28 cellular contexts compared by ENCODE assay signal in the genomic region with DNA sequence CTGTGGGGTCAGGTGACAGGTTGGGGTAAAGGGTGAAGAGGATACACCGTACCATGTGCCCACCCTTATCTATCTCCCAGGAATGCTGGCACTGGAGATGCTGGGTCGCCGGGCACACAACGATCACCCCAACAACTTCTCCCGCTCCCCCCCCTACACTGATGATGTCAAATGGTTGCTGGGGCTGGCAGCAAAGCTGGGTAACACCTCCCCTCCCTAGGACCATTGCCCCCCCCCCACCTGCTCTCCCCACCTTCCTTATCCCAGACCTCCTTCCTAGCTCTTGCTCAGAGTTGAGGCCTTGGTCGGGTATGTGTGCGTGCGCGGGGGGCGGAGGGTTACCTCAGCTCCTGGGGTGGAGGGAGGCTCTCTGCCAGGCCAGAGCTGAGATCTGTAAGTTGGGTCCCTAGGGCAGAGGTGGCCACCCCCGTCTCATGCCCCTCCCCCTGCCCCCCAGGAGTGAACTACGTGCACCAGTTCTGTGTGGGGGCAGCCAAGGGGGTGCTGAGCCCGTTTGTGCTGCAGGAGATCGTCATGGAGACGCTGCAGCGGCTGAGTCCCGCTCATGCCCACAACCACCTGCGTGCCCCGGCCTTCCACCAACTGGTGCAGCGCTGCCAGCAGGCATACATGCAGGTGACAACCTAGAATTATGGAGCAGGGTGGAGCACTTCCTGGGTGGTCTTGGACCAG. TPM values are rescaled to one million over a fixed set of nuclear protein-coding genes. Genes with fewer than 3 reads are reported as not detected.
A peak's percentile ranks its signal among the peaks of the same experiment; 100 is the strongest.
DNase-seq lines count a peak whose midpoint lies in the region; ATAC-seq, FAIRE-seq and TF ChIP-seq lines count a peak whose summit lies in the region.
"Had no signal": no experiment of that assay in that cellular context is flagged by ENCODE, and none has a peak within 500 bp of the region (broad histone marks: within the 10 kb centered on the region; RNA-seq: fewer than 3 reads in every experiment).

No MANE protein-coding gene starts in this region.

- no peaks in the 10 kb centered on the region for H3K27me3 ChIP-seq in right atrium auricular region
- H3K27me3 ChIP-seq in HepG2 (ENCODE audit: control insufficient read depth in 1 of 2, insufficient read depth in 2 of 2, low read length in 2 of 2): no peaks in the 10 kb centered on the region
- no peaks in the 10 kb centered on the region for H3K27me3 ChIP-seq in stomach smooth muscle (ENCODE audit: control insufficient read depth in 1 of 2, insufficient read depth in 2 of 2, low read length in 2 of 2)
- H3K27me3 ChIP-seq: testis, uterus had no signal

- no peak overlapping the region for H3K9ac ChIP-seq in HepG2 (ENCODE audit: insufficient read depth, low read depth, low read length)
- no peak overlapping the region for H3K9ac ChIP-seq in stomach smooth muscle (ENCODE audit: low read length in 2 of 2)

- H3K4me1 ChIP-seq in right atrium auricular region: no peaks in the 10 kb centered on the region
- H3K4me1 ChIP-seq in HepG2 (ENCODE audit: insufficient read depth, low read length): no peaks in the 10 kb centered on the region
- H3K4me1 ChIP-seq in stomach smooth muscle (ENCODE audit: control insufficient read depth, insufficient read depth, low read length): peaks cover 3% of the 10 kb centered on the region
- H3K4me1 ChIP-seq: testis, uterus had no signal

- H3K4me2 ChIP-seq in HepG2 (ENCODE audit: low read depth, low read length): no peak overlapping the region
- H3K4me2 ChIP-seq: GM23338 had no signal

- H4K20me1 ChIP-seq in HepG2 (ENCODE audit: insufficient read depth, low read length): no peaks in the 10 kb centered on the region; the same call in 1 of the 2 replicates

- CTCF ChIA-PET in HepG2 (lab: Yijun Ruan, JAX; ENCODE audit: low intra/inter-chr PET ratio, low total read pairs): no interaction called here

- 96% methylated on average over 10 of the region's 20 CpGs for WGBS in HepG2 (ENCODE audit: low lambda C conversion rate)

- no peak overlapping the region for H3K4me3 ChIP-seq in right atrium auricular region
- no peak overlapping the region for H3K4me3 ChIP-seq in HepG2 (replicated peaks in 1 of 3; ENCODE audit: insufficient read depth in 1 of 3, low read depth in 2 of 3, low read length in 3 of 3)
- H3K4me3 ChIP-seq in stomach smooth muscle (ENCODE audit: low read length in 2 of 2): no peak overlapping the region
- H3K4me3 ChIP-seq: GM23338, testis, uterus had no signal

- POLR2A ChIA-PET in HepG2 (lab: Yijun Ruan, JAX): interaction anchor here (0.6 to 1.7 kb wide), 2 partner anchors 9 to 14 kb away, joined by 3 to 5 read pairs; no protein-coding TSS in a partner anchor

- H3K27ac ChIP-seq in right atrium auricular region (no peak overlapping the region), angular gyrus (ENCODE audit: low read depth, low read length) (peak overlapping the region; percentile 13), HepG2 (ENCODE audit: extremely low read length, insufficient read depth, low read length) (no peak overlapping the region), stomach smooth muscle (ENCODE audit: low read length) (peak overlapping the region; percentile 18)
- H3K27ac ChIP-seq: HL-60, testis, uterus had no signal

- TF ChIP-seq CTCF in right atrium auricular region (IDR thresholded peaks at IDR 0.05) (no peak), HepG2 (CRISPR knock-in tag; IDR thresholded peaks at IDR 0.05) (no peak)

- BruUV-seq in HepG2 (replicated peaks; lab: Mats Ljungman, UMichigan): no TSS peak

- H3K79me2 ChIP-seq in HepG2 (ENCODE audit: insufficient read depth, low read length): no peaks in the 10 kb centered on the region

- no peak for ATAC-seq in Right ventricle myocardium superior (ENCODE audit: poor library complexity)
- no peak for ATAC-seq in HepG2
- ATAC-seq in HG03025 (IDR thresholded peaks at IDR 0.05; ENCODE audit: low FRiP score, unreplicated experiment): no peak
- no peak for ATAC-seq in HG02973 (IDR thresholded peaks at IDR 0.05; ENCODE audit: unreplicated experiment)
- ATAC-seq: activated CD4-positive, alpha-beta T cell treated with anti-CD3 and anti-CD28 coated beads for 36 hours; activated CD8-positive, alpha-beta T cell treated with anti-CD3 and anti-CD28 coated beads, Interleukin-2, amount 10 ng/mL, durations not matched to agents 7 days and 5 days; GM23338; stimulated activated naive CD8-positive, alpha-beta T cell treated with anti-CD3 and anti-CD28 coated beads, Interleukin-15, Interleukin-2, amounts not matched to agents 100 U/mL and 50 U/mL, for 24 hours had no signal

- in situ Hi-C loops in HepG2 (cut with HindIII; ENCODE audit: extremely low pct_ligation_motif_present, low pct_unique_long_range_greater_than_20kb): no loop called here

- TF ChIP-seq EP300 in HepG2 (IDR thresholded peaks at IDR 0.05; ENCODE audit: low read depth in 2 of 2, low read length in 2 of 2) (no peak), HepG2 (CRISPR knock-in tag; IDR thresholded peaks at IDR 0.05; ENCODE audit: borderline replicate concordance) (no peak)

- no peak overlapping the region for H2AFZ ChIP-seq in HepG2 (ENCODE audit: low read length)
- H2AFZ ChIP-seq: GM23338 had no signal

- intact Hi-C loops in Right ventricle myocardium superior (cut with DNase I): no loop called here
- intact Hi-C loops in HepG2 (cut with micrococcal nuclease; ENCODE audit: unreplicated experiment): no loop called here

- no peak for TF ChIP-seq POLR2A in HepG2 (IDR thresholded peaks at IDR 0.05; ENCODE audit: insufficient read depth in 1 of 2, low read depth in 2 of 2, low read length in 2 of 2)

- TF ChIP-seq RAD21 in HepG2 (CRISPR knock-in tag; IDR thresholded peaks at IDR 0.05): no peak

- peak; percentile 38 for DNase-seq in Right ventricle myocardium superior
- DNase-seq in right atrium auricular region (ENCODE audit: low spot score): no peak
- no peak for DNase-seq in HepG2 (ENCODE audit: low spot score)
- no peak for DNase-seq in HuH-7.5 (ENCODE audit: low spot score)
- DNase-seq: activated CD4-positive, alpha-beta T cell treated with anti-CD3 and anti-CD28 coated beads for 36 hours; activated CD8-positive, alpha-beta T cell treated with anti-CD3 and anti-CD28 coated beads, Interleukin-2, amount 10 ng/mL, durations not matched to agents 7 days and 5 days; cortex of kidney; glutamatergic neuron; Karpas-422; NCI-H1436; NCI-H2081; NCI-H526; PC-3; SHP77 treated with DMSO at 0.1 percent for 48 hours; small intestine; stimulated activated naive CD8-positive, alpha-beta T cell treated with anti-CD3 and anti-CD28 coated beads, Interleukin-15, Interleukin-2, amounts not matched to agents 100 U/mL and 50 U/mL, for 24 hours; testis; uterus had no signal

- H3K9me3 ChIP-seq in right atrium auricular region: no peaks in the 10 kb centered on the region
- H3K9me3 ChIP-seq in HepG2 (ENCODE audit: low read length): no peaks in the 10 kb centered on the region
- H3K9me3 ChIP-seq in stomach smooth muscle (ENCODE audit: control insufficient read depth in 2 of 2, low read length in 2 of 2): no peaks in the 10 kb centered on the region
- H3K9me3 ChIP-seq: testis, uterus had no signal

- H3K36me3 ChIP-seq in right atrium auricular region (peaks cover 93% of the 10 kb centered on the region), HepG2 (replicated peaks in 1 of 2; ENCODE audit: control insufficient read depth in 1 of 2, insufficient read depth in 2 of 2, low read length in 2 of 2) (peaks cover 29 to 73% of the 10 kb centered on the region in 2 experiments), stomach smooth muscle (ENCODE audit: control insufficient read depth in 2 of 2, insufficient read depth in 2 of 2, low read length in 2 of 2) (peaks cover 55 to 67% of the 10 kb centered on the region in 2 donors)
- H3K36me3 ChIP-seq: uterus had no signal

- FAIRE-seq in HepG2 (lab: Jason Lieb, UNC): no peak
- FAIRE-seq: A204.1, bronchial epithelial cell, D721Med, islet of Langerhans, small intestine had no signal

RNA-seq across cellular contexts. Expression of a gene that starts 10.7 kb away (rescaled TPM):
- 10.4 TPM for total RNA-seq in Right ventricle myocardium superior
- total RNA-seq in right atrium auricular region: 10 to 100 TPM; 13.1 to 18.4 TPM
- 5.6 and 10.7 TPM in 2 replicates for total RNA-seq in HepG2 (2016; rRNA removed; fragmentation: Illumina TruSeq; extraction: Trizol)
- total RNA-seq in HepG2 (2016; cell fraction: cytosol; rRNA removed; fragmentation: Illumina TruSeq; extraction: Trizol; ENCODE audit: low read depth): 16.0 and 17.7 TPM in 2 replicates
- total RNA-seq in HepG2 (2016; cell fraction: insoluble cytoplasmic fraction; rRNA removed; fragmentation: Illumina TruSeq; extraction: Trizol): 5.8 and 12.0 TPM in 2 replicates
- total RNA-seq in HepG2 (2016; cell fraction: membrane; rRNA removed; fragmentation: Illumina TruSeq; extraction: Trizol): 14.8 and 15.7 TPM in 2 replicates
- 12.9 and 13.7 TPM in 2 replicates for total RNA-seq in HepG2 (2016; cell fraction: nucleus; rRNA removed; fragmentation: Illumina TruSeq; extraction: Trizol)
- polyA plus RNA-seq in HepG2 (2011; rRNA removed): 25.5 and 30.1 TPM in 2 replicates
- polyA plus RNA-seq in HepG2 (2011; cell fraction: cytosol; rRNA removed): 15.0 and 15.4 TPM in 2 replicates
- 56.8 and 69.5 TPM in 2 replicates for polyA plus RNA-seq in HepG2 (2011; cell fraction: nucleus; rRNA removed)
- polyA plus RNA-seq in HepG2 (2012): 12.6 and 13.9 TPM in 2 replicates
- polyA plus RNA-seq in HepG2 (2016; cell fraction: cytosol; fragmentation: Illumina TruSeq; extraction: Trizol; ENCODE audit: low read depth): 16.0 and 16.1 TPM in 2 replicates
- polyA plus RNA-seq in HepG2 (2016; cell fraction: insoluble cytoplasmic fraction; fragmentation: Illumina TruSeq; extraction: Trizol; ENCODE audit: low read depth): 6.2 and 6.4 TPM in 2 replicates
- 9.1 and 12.0 TPM in 2 replicates for polyA plus RNA-seq in HepG2 (2016; cell fraction: membrane; fragmentation: Illumina TruSeq; extraction: Trizol; ENCODE audit: low read depth)
- 24.6 and 30.8 TPM in 2 replicates for polyA plus RNA-seq in HepG2 (2016; cell fraction: nucleus; fragmentation: Illumina TruSeq; extraction: Trizol; ENCODE audit: insufficient read depth, low read depth)
- 20.2 and 41.2 TPM in 2 replicates for polyA minus RNA-seq in HepG2 (2011; rRNA and poly(A)+ RNA removed; ENCODE audit: low replicate concordance)
- 10.4 and 10.5 TPM in 2 replicates for polyA minus RNA-seq in HepG2 (2011; cell fraction: cytosol; rRNA and poly(A)+ RNA removed)
- 55.5 and 70.7 TPM in 2 replicates for polyA minus RNA-seq in HepG2 (2011; cell fraction: nucleus; rRNA and poly(A)+ RNA removed)

RNA-seq across cellular contexts. Expression of a gene that starts 15.3 kb away (rescaled TPM):
- total RNA-seq in Right ventricle myocardium superior: 40.3 TPM
- total RNA-seq in right atrium auricular region: 10 to 100 TPM; 37.6 to 63.2 TPM
- total RNA-seq in HepG2 (2016; rRNA removed; fragmentation: Illumina TruSeq; extraction: Trizol): 21.0 and 39.9 TPM in 2 replicates
- 5.7 and 8.2 TPM in 2 replicates for total RNA-seq in HepG2 (2016; cell fraction: cytosol; rRNA removed; fragmentation: Illumina TruSeq; extraction: Trizol; ENCODE audit: low read depth)
- 13.7 and 36.6 TPM in 2 replicates for total RNA-seq in HepG2 (2016; cell fraction: insoluble cytoplasmic fraction; rRNA removed; fragmentation: Illumina TruSeq; extraction: Trizol)
- 9.3 and 11.2 TPM in 2 replicates for total RNA-seq in HepG2 (2016; cell fraction: membrane; rRNA removed; fragmentation: Illumina TruSeq; extraction: Trizol)
- total RNA-seq in HepG2 (2016; cell fraction: nucleus; rRNA removed; fragmentation: Illumina TruSeq; extraction: Trizol): 35.4 and 47.5 TPM in 2 replicates
- polyA plus RNA-seq in HepG2 (2011; rRNA removed): 98.2 and 142 TPM in 2 replicates
- polyA plus RNA-seq in HepG2 (2011; cell fraction: cytosol; rRNA removed): 41.1 and 57.3 TPM in 2 replicates
- polyA plus RNA-seq in HepG2 (2011; cell fraction: nucleus; rRNA removed): 505 and 598 TPM in 2 replicates
- 43.3 and 58.7 TPM in 2 replicates for polyA plus RNA-seq in HepG2 (2012)
- 3.7 and 6.8 TPM in 2 replicates for polyA plus RNA-seq in HepG2 (2016; cell fraction: cytosol; fragmentation: Illumina TruSeq; extraction: Trizol; ENCODE audit: low read depth)
- 21.2 and 30.3 TPM in 2 replicates for polyA plus RNA-seq in HepG2 (2016; cell fraction: insoluble cytoplasmic fraction; fragmentation: Illumina TruSeq; extraction: Trizol; ENCODE audit: low read depth)
- 6.6 and 11.5 TPM in 2 replicates for polyA plus RNA-seq in HepG2 (2016; cell fraction: membrane; fragmentation: Illumina TruSeq; extraction: Trizol; ENCODE audit: low read depth)
- polyA plus RNA-seq in HepG2 (2016; cell fraction: nucleus; fragmentation: Illumina TruSeq; extraction: Trizol; ENCODE audit: insufficient read depth, low read depth): 118 and 128 TPM in 2 replicates
- polyA minus RNA-seq in HepG2 (2011; rRNA and poly(A)+ RNA removed; ENCODE audit: low replicate concordance): 83.5 and 181 TPM in 2 replicates
- polyA minus RNA-seq in HepG2 (2011; cell fraction: cytosol; rRNA and poly(A)+ RNA removed): 31.5 and 36.5 TPM in 2 replicates
- polyA minus RNA-seq in HepG2 (2011; cell fraction: nucleus; rRNA and poly(A)+ RNA removed): 64.2 and 73.5 TPM in 2 replicates

RNA-seq across cellular contexts. Expression of a gene that starts 18.9 kb away (rescaled TPM):
- total RNA-seq in Right ventricle myocardium superior (28.0 TPM), right atrium auricular region (10 to 100 TPM; 28.3 to 32.7 TPM), HepG2 (2016; rRNA removed; fragmentation: Illumina TruSeq; extraction: Trizol) (71.2 and 91.7 TPM in 2 replicates)
- 16.2 and 16.7 TPM in 2 replicates for total RNA-seq in HepG2 (2016; cell fraction: cytosol; rRNA removed; fragmentation: Illumina TruSeq; extraction: Trizol; ENCODE audit: low read depth)
- total RNA-seq in HepG2 (2016; cell fraction: insoluble cytoplasmic fraction; rRNA removed; fragmentation: Illumina TruSeq; extraction: Trizol): 69.8 and 94.8 TPM in 2 replicates
- 32.5 and 34.2 TPM in 2 replicates for total RNA-seq in HepG2 (2016; cell fraction: membrane; rRNA removed; fragmentation: Illumina TruSeq; extraction: Trizol)
- total RNA-seq in HepG2 (2016; cell fraction: nucleus; rRNA removed; fragmentation: Illumina TruSeq; extraction: Trizol): 30.4 and 32.6 TPM in 2 replicates
- 30.6 and 36.9 TPM in 2 replicates for polyA plus RNA-seq in HepG2 (2011; rRNA removed)
- polyA plus RNA-seq in HepG2 (2011; cell fraction: cytosol; rRNA removed): 35.1 and 36.6 TPM in 2 replicates
- 8.8 and 9.9 TPM in 2 replicates for polyA plus RNA-seq in HepG2 (2011; cell fraction: nucleus; rRNA removed)
- 40.1 and 41.3 TPM in 2 replicates for polyA plus RNA-seq in HepG2 (2012)
- polyA plus RNA-seq in HepG2 (2016; cell fraction: cytosol; fragmentation: Illumina TruSeq; extraction: Trizol; ENCODE audit: low read depth): 16.6 and 17.9 TPM in 2 replicates
- polyA plus RNA-seq in HepG2 (2016; cell fraction: insoluble cytoplasmic fraction; fragmentation: Illumina TruSeq; extraction: Trizol; ENCODE audit: low read depth): 90.2 and 95.1 TPM in 2 replicates
- 27.2 and 27.4 TPM in 2 replicates for polyA plus RNA-seq in HepG2 (2016; cell fraction: membrane; fragmentation: Illumina TruSeq; extraction: Trizol; ENCODE audit: low read depth)
- 45.9 and 52.1 TPM in 2 replicates for polyA plus RNA-seq in HepG2 (2016; cell fraction: nucleus; fragmentation: Illumina TruSeq; extraction: Trizol; ENCODE audit: insufficient read depth, low read depth)
- 5.0 and 8.3 TPM in 2 replicates for polyA minus RNA-seq in HepG2 (2011; rRNA and poly(A)+ RNA removed; ENCODE audit: low replicate concordance)
- 5.5 TPM in 2 replicates for polyA minus RNA-seq in HepG2 (2011; cell fraction: cytosol; rRNA and poly(A)+ RNA removed)
- polyA minus RNA-seq in HepG2 (2011; cell fraction: nucleus; rRNA and poly(A)+ RNA removed): 7.7 and 9.1 TPM in 2 replicates

RNA-seq across cellular contexts. Expression of a gene that starts 56.5 kb away (rescaled TPM):
- total RNA-seq in Right ventricle myocardium superior (42.3 TPM), right atrium auricular region (10 to 100 TPM; 38.5 to 51.8 TPM), HepG2 (2016; rRNA removed; fragmentation: Illumina TruSeq; extraction: Trizol) (63.1 and 66.5 TPM in 2 replicates)
- total RNA-seq in HepG2 (2016; cell fraction: cytosol; rRNA removed; fragmentation: Illumina TruSeq; extraction: Trizol; ENCODE audit: low read depth): 5.7 and 6.6 TPM in 2 replicates
- total RNA-seq in HepG2 (2016; cell fraction: insoluble cytoplasmic fraction; rRNA removed; fragmentation: Illumina TruSeq; extraction: Trizol): 57.3 and 62.0 TPM in 2 replicates
- total RNA-seq in HepG2 (2016; cell fraction: membrane; rRNA removed; fragmentation: Illumina TruSeq; extraction: Trizol): 19.5 and 20.7 TPM in 2 replicates
- 36.4 and 38.8 TPM in 2 replicates for total RNA-seq in HepG2 (2016; cell fraction: nucleus; rRNA removed; fragmentation: Illumina TruSeq; extraction: Trizol)
- 66.4 and 74.3 TPM in 2 replicates for polyA plus RNA-seq in HepG2 (2011; rRNA removed)
- 40.0 and 44.0 TPM in 2 replicates for polyA plus RNA-seq in HepG2 (2011; cell fraction: cytosol; rRNA removed)
- 134 and 139 TPM in 2 replicates for polyA plus RNA-seq in HepG2 (2011; cell fraction: nucleus; rRNA removed)
- 42.2 and 45.9 TPM in 2 replicates for polyA plus RNA-seq in HepG2 (2012)
- polyA plus RNA-seq in HepG2 (2016; cell fraction: cytosol; fragmentation: Illumina TruSeq; extraction: Trizol; ENCODE audit: low read depth): 3.5 and 3.8 TPM in 2 replicates
- polyA plus RNA-seq in HepG2 (2016; cell fraction: insoluble cytoplasmic fraction; fragmentation: Illumina TruSeq; extraction: Trizol; ENCODE audit: low read depth): 45.3 and 53.1 TPM in 2 replicates
- 8.7 and 10.2 TPM in 2 replicates for polyA plus RNA-seq in HepG2 (2016; cell fraction: membrane; fragmentation: Illumina TruSeq; extraction: Trizol; ENCODE audit: low read depth)
- polyA plus RNA-seq in HepG2 (2016; cell fraction: nucleus; fragmentation: Illumina TruSeq; extraction: Trizol; ENCODE audit: insufficient read depth, low read depth): 60.4 and 69.2 TPM in 2 replicates
- 140 and 157 TPM in 2 replicates for polyA minus RNA-seq in HepG2 (2011; rRNA and poly(A)+ RNA removed; ENCODE audit: low replicate concordance)
- polyA minus RNA-seq in HepG2 (2011; cell fraction: cytosol; rRNA and poly(A)+ RNA removed): 50.5 and 52.3 TPM in 2 replicates
- 40.4 and 42.8 TPM in 2 replicates for polyA minus RNA-seq in HepG2 (2011; cell fraction: nucleus; rRNA and poly(A)+ RNA removed)

Comparison
In these comparisons a context has a peak if more than half of its experiments do, and no peak if none do; other contexts are left out.
1. H3K27ac ChIP-seq: peak in angular gyrus (single experiment) and stomach smooth muscle (single experiment); none in right atrium auricular region (0 of 2) and HepG2 (single experiment).